ENCODE assay signal across 30 cellular contexts in genomic region chr10:34334908-34335307, GRCh38.
"Had no signal": no experiment of that assay in that cellular context is flagged by ENCODE, and none has a peak within 500 bp of the region (broad histone marks: within the 10 kb centered on the region; RNA-seq: fewer than 3 reads in every experiment).

No MANE protein-coding gene starts in this region.

- H3K27me3 ChIP-seq: adrenal gland, MG63, Peyer's patch, SJSA1 had no signal

- H3K27ac ChIP-seq: adrenal gland, Peyer's patch, SJSA1 had no signal

- H3K4me1 ChIP-seq: Peyer's patch had no signal

- H3K4me3 ChIP-seq: adrenal gland, MG63, Peyer's patch, SJSA1 had no signal

- H3K36me3 ChIP-seq: adrenal gland had no signal

- DNase-seq: activated CD4-positive, alpha-beta T cell treated with anti-CD3 and anti-CD28 coated beads for 36 hours; activated CD4-positive, alpha-beta T cell treated with anti-CD3 and anti-CD28 coated beads, Interleukin-2, amount 10 ng/mL, durations not matched to agents 7 days and 5 days; activated CD4-positive, alpha-beta T cell treated with anti-CD3 and anti-CD28 coated beads, Interleukin-2, amount 50 U/mL, for 48 hours; activated CD8-positive, alpha-beta T cell treated with anti-CD3 and anti-CD28 coated beads, Interleukin-2, amount 10 ng/mL, durations not matched to agents 7 days and 5 days; activated gamma-delta T cell treated with Interleukin-2 at 50 U/mL for 16 hours; activated naive CD4-positive, alpha-beta T cell treated with anti-CD3 and anti-CD28 coated beads for 36 hours; activated T-cell treated with anti-CD3 and anti-CD28 coated beads, Interleukin-2, amount 50 U/mL, for 4 hours; adrenal gland; caudate nucleus; cerebellar nuclear complex; Karpas-422; KBM-7; MG63; MV-4-11; NCI-H1092; NCI-H1417; NCI-H146; NCI-H187; NCI-H2029 treated with DMSO at 0.1 percent for 48 hours; NCI-H2107; NCI-H2171; NCI-H510A; Peyer's patch; RPMI8226; SHP77 treated with DMSO at 0.1 percent for 48 hours; SK-N-SH had no signal

- H3K9me3 ChIP-seq: MG63, Peyer's patch, SJSA1, SK-N-SH had no signal

- ATAC-seq: activated CD4-positive, alpha-beta T cell treated with anti-CD3 and anti-CD28 coated beads for 36 hours; activated CD4-positive, CD25-positive, alpha-beta regulatory T cell treated with anti-CD3 and anti-CD28 coated beads, Interleukin-2, amount 50 U/mL, for 24 hours; activated CD8-positive, alpha-beta T cell treated with anti-CD3 and anti-CD28 coated beads, Interleukin-2, amount 10 ng/mL, durations not matched to agents 7 days and 5 days; activated naive CD4-positive, alpha-beta T cell treated with anti-CD3 and anti-CD28 coated beads, Interleukin-2, amount 50 U/mL, for 72 hours; activated T-cell treated with anti-CD3 and anti-CD28 coated beads, Interleukin-2, amount 50 U/mL, for 4 hours; WTC11 had no signal
